3 cellular contexts compared by ENCODE assay signal in the genomic region with DNA sequence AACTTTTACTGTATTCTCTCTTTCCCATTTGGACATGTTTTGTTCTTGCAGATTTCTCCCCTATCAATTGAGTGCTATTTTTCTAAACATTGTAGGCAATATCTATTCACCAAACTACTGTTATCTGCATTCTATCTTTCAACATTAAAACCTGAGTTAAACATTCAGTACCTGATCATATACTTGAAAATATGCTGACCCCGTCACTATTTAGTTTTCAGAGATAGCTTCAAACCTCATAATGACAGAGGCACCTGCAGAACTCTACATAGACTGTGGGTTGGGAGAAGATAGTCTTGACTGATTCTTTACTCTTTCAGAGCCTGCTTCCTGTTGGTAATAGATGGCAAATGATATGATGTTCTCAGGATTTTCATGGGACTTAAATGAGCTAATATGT.
TF ChIP-seq lines count a peak whose summit lies in the region.

No MANE protein-coding gene starts in this region.

TF ChIP-seq in HepG2, 621 proteins besides CTCF, POLR2A, EP300 and RAD21:
- TF ChIP-seq MYNN (CRISPR knock-in tag; IDR thresholded peaks at IDR 0.05; ENCODE audit: low read depth) (no peak), MAFF (IDR thresholded peaks at IDR 0.05; ENCODE audit: low read depth, low read length) (peak; percentile 34; the same call in 1 of the 2 replicates), MAFK (conservative IDR thresholded peaks at IDR 0.05 in 1 of 2, IDR thresholded peaks at IDR 0.05 in 1 of 2; ENCODE audit: low read length in 2 of 2) (peak; percentile 63 to 66)

TF ChIP-seq in A549, 52 proteins besides CTCF, POLR2A, EP300 and RAD21:
- TF ChIP-seq SMC3 (IDR thresholded peaks at IDR 0.05) (no peak), HDAC2 (IDR thresholded peaks at IDR 0.05) (no peak), RNF2 (IDR thresholded peaks at IDR 0.05; ENCODE audit: borderline replicate concordance, low read depth) (no peak), CHD2 (IDR thresholded peaks at IDR 0.05; ENCODE audit: low read length, partially characterized antibody) (no peak), POLR2AphosphoS2 (conservative IDR thresholded peaks at IDR 0.05; ENCODE audit: low read length) (no peak), MAFK (IDR thresholded peaks at IDR 0.05; ENCODE audit: partially characterized antibody) (peak; percentile 87)
- TF ChIP-seq, protein P1, sequence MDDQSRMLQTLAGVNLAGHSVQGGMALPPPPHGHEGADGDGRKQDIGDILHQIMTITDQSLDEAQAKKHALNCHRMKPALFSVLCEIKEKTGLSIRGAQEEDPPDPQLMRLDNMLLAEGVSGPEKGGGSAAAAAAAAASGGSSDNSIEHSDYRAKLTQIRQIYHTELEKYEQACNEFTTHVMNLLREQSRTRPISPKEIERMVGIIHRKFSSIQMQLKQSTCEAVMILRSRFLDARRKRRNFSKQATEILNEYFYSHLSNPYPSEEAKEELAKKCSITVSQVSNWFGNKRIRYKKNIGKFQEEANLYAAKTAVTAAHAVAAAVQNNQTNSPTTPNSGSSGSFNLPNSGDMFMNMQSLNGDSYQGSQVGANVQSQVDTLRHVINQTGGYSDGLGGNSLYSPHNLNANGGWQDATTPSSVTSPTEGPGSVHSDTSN (IDR thresholded peaks at IDR 0.05) = no peak
TF ChIP-seq in A549: peak in this region for 1.

TF ChIP-seq in IMR-90, 13 proteins besides CTCF, POLR2A, EP300 and RAD21:
- TF ChIP-seq MAFK (IDR thresholded peaks at IDR 0.05; ENCODE audit: low read depth, low read length) (peak; percentile 71), CHD1 (IDR thresholded peaks at IDR 0.05; ENCODE audit: low read depth, low read length) (no peak)
- TF ChIP-seq, protein P2, sequence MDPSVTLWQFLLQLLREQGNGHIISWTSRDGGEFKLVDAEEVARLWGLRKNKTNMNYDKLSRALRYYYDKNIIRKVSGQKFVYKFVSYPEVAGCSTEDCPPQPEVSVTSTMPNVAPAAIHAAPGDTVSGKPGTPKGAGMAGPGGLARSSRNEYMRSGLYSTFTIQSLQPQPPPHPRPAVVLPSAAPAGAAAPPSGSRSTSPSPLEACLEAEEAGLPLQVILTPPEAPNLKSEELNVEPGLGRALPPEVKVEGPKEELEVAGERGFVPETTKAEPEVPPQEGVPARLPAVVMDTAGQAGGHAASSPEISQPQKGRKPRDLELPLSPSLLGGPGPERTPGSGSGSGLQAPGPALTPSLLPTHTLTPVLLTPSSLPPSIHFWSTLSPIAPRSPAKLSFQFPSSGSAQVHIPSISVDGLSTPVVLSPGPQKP (IDR thresholded peaks at IDR 0.05; ENCODE audit: borderline replicate concordance, low read depth, low read length) = no peak
